6 cellular contexts compared by ENCODE assay signal in genomic region chr10:87433836-87434235, GRCh38.
DNase-seq lines count a peak whose midpoint lies in the region; ATAC-seq, FAIRE-seq and TF ChIP-seq lines count a peak whose summit lies in the region.
"Not testable (repeated sequence)": the region's sequence is repeated elsewhere in the genome, so short reads cannot be mapped to it uniquely, and the experiment has no call there.

No MANE protein-coding gene starts in this region.

- not testable (repeated sequence) for FAIRE-seq in pancreas (lab: Jason Lieb, UNC)

- H3K4me1 ChIP-seq in body of pancreas; left lung; mucosa of descending colon (ENCODE audit: low read depth); pancreas: not testable (repeated sequence)

- not testable (repeated sequence) for TF ChIP-seq POLR2A in body of pancreas (IDR thresholded peaks at IDR 0.05)

- H3K36me3 ChIP-seq in body of pancreas (replicated peaks in 1 of 2; ENCODE audit: insufficient read depth in 1 of 2, low read depth in 2 of 2); left lung; mucosa of descending colon (ENCODE audit: low read depth); pancreas: not testable (repeated sequence)

- not testable (repeated sequence) for H3K27me3 ChIP-seq in body of pancreas, left lung, pancreas

- not testable (repeated sequence) for H3K4me3 ChIP-seq in body of pancreas, left lung, mucosa of descending colon, pancreas

- not testable (repeated sequence) for H3K27ac ChIP-seq in body of pancreas, left lung, pancreas

- not testable (repeated sequence) for H3K9me3 ChIP-seq in body of pancreas, left lung, mucosa of descending colon, pancreas

- 40% methylated on average over 1 of the region's 4 CpGs; no CpG with 5 or more reads in 1 of the 2 donors for WGBS in body of pancreas, 2 donors
- 12 to 24% methylated on average over 1 of the region's 4 CpGs for WGBS in pancreas, 2 donors

- intact Hi-C loops in body of pancreas (cut with DNase I); Right ventricle myocardium inferior (cut with DNase I); left colon (cut with DNase I, micrococcal nuclease); left lung (cut with DNase I); mucosa of descending colon (cut with DNase I, micrococcal nuclease); pancreas (cut with DNase I): not testable (repeated sequence)

- ATAC-seq in body of pancreas (peak; percentile 67), Right ventricle myocardium inferior (peak; percentile 24), left colon (peak; percentile 94), left lung (peak; percentile 10), mucosa of descending colon (peak; percentile 94), pancreas (peak; percentile 74 to 90 (median 86))

- DNase-seq in body of pancreas; Right ventricle myocardium inferior (ENCODE audit: missing footprints); left colon; left lung; mucosa of descending colon; pancreas: not testable (repeated sequence)

- TF ChIP-seq CTCF in body of pancreas (IDR thresholded peaks at IDR 0.05); left lung (IDR thresholded peaks at IDR 0.05); mucosa of descending colon (IDR thresholded peaks at IDR 0.05); pancreas (IDR thresholded peaks at IDR 0.05): not testable (repeated sequence)

Comparison
In these comparisons a context has a peak if more than half of its experiments do, and no peak if none do; other contexts are left out.
1. ATAC-seq: peak in every context shown above with its lines; median percentile 94 in left colon; 94 in mucosa of descending colon; 86 in pancreas; 67 in body of pancreas; 24 in Right ventricle myocardium inferior; 10 in left lung.